ENCODE assay signal across 20 cellular contexts in genomic region chr1:43509740-43510375, GRCh38. TPM values are rescaled to one million over a fixed set of nuclear protein-coding genes. Genes with fewer than 3 reads are reported as not detected.
A peak's percentile ranks its signal among the peaks of the same experiment; 100 is the strongest.
DNase-seq lines count a peak whose midpoint lies in the region; ATAC-seq, FAIRE-seq and TF ChIP-seq lines count a peak whose summit lies in the region.
"Had no signal": no experiment of that assay in that cellular context is flagged by ENCODE, and none has a peak within 500 bp of the region (broad histone marks: within the 10 kb centered on the region; RNA-seq: fewer than 3 reads in every experiment).

No MANE protein-coding gene starts in this region.

- H3K79me2 ChIP-seq in PC-9 (ENCODE audit: low read depth) = no peaks in the 10 kb centered on the region

- peak overlapping the region; percentile 71 for H3K4me2 ChIP-seq in PC-9
- H3K4me2 ChIP-seq: BLaER1 treated with 17β-estradiol and CSF1 and Interleukin-3, amounts not matched to agents 10 nM and 100 nM had no signal

- CTCF ChIA-PET in PC-9 (lab: Charles Lee) = interaction anchor here (0.6 kb wide), 1 partner anchor 524 kb away, joined by 3 read pairs; no protein-coding TSS in a partner anchor

- TF ChIP-seq CTCF in GM10266 (IDR thresholded peaks at IDR 0.05; ENCODE audit: control insufficient read depth, insufficient read depth, low read depth, missing control alignments) = no peak
- TF ChIP-seq CTCF in PC-9 (conservative IDR thresholded peaks at IDR 0.05) = no peak

- ATAC-seq in left colon (peak; percentile 73), HG03108 (IDR thresholded peaks at IDR 0.05; ENCODE audit: unreplicated experiment) (no peak)
- ATAC-seq: stimulated activated naive CD8-positive, alpha-beta T cell treated with anti-CD3 and anti-CD28 coated beads, Interleukin-15, amount 100 ng/mL, for 72 hours had no signal

- no peaks in the 10 kb centered on the region for H3K27me3 ChIP-seq in PC-9 (ENCODE audit: insufficient read depth, low read depth)
- H3K27me3 ChIP-seq: BLaER1 treated with 17β-estradiol and CSF1 and Interleukin-3, amounts not matched to agents 10 nM and 100 nM; MG63 had no signal

- H3F3A ChIP-seq in PC-9 (ENCODE audit: insufficient read depth, low read depth) = peaks cover 31% of the 10 kb centered on the region

- intact Hi-C loops in PC-9 (cut with micrococcal nuclease; ENCODE audit: unreplicated experiment) = loop anchor here (1.0 kb wide), 2 partner anchors 13 to 38 kb away; no protein-coding TSS in a partner anchor
- intact Hi-C loops in left colon (cut with DNase I, micrococcal nuclease) = loop anchor here in 1 of 2 donors (5.0 kb wide), 1 partner anchor 68 kb away; no protein-coding TSS in a partner anchor

- peak; percentile 88 for FAIRE-seq in GM18507 (lab: Jason Lieb, UNC)
- FAIRE-seq: colon, GM12891 had no signal

- POLR2A ChIA-PET in PC-9 (lab: Charles Lee; ENCODE audit: unreplicated experiment) = interaction anchor here (0.5 to 0.6 kb wide), 2 partner anchors 48 to 546 kb away, joined by 7 read pairs; no protein-coding TSS in a partner anchor

- H3K4me1 ChIP-seq in PC-9 (replicated peaks; ENCODE audit: insufficient read depth) = peaks cover 35% of the 10 kb centered on the region
- H3K4me1 ChIP-seq: BLaER1 treated with 17β-estradiol and CSF1 and Interleukin-3, amounts not matched to agents 10 nM and 100 nM; SJCRH30 had no signal

- BruUV-seq in PC-9 (replicated peaks; lab: Mats Ljungman, UMichigan) = TSS peak; percentile 94

- peak overlapping the region; percentile 37; the same call in 1 of the 2 replicates for H3K4me3 ChIP-seq in PC-9
- H3K4me3 ChIP-seq: BLaER1 treated with 17β-estradiol and CSF1 and Interleukin-3, amounts not matched to agents 10 nM and 100 nM; esophagus squamous epithelium; MG63; SJCRH30 had no signal

- H3K9me2 ChIP-seq in PC-9 (ENCODE audit: insufficient read depth) = no peaks in the 10 kb centered on the region

- H3K36me3 ChIP-seq in PC-9 (ENCODE audit: low read depth) = no peaks in the 10 kb centered on the region
- H3K36me3 ChIP-seq: BLaER1 treated with 17β-estradiol and CSF1 and Interleukin-3, amounts not matched to agents 10 nM and 100 nM; esophagus squamous epithelium; MG63; SJCRH30 had no signal

- H3K9me3 ChIP-seq in PC-9 (ENCODE audit: insufficient read depth, low read depth) = peaks cover 8% of the 10 kb centered on the region; the same call in 1 of the 2 replicates
- H3K9me3 ChIP-seq: esophagus squamous epithelium, MG63, SJCRH30 had no signal

- peak; percentile 4 for DNase-seq in GM10266 (ENCODE audit: extremely low spot score)
- DNase-seq in GM18507 (ENCODE audit: extremely low spot score, insufficient read length, low read depth) = no peak
- DNase-seq in PC-9 = peak; percentile 76 to 91
- DNase-seq in left colon = peak in 1 of 2 donors; percentile 56
- no peak for DNase-seq in NCI-H1694 treated with DMSO at 0.1 percent for 48 hours (lab: John Stamatoyannopoulos, UW)
- no peak for DNase-seq in NCI-H2107 (lab: John Stamatoyannopoulos, UW)
- DNase-seq: activated gamma-delta T cell treated with Interleukin-2 at 50 U/mL for 16 hours; anterior cingulate cortex; DMS79 treated with DMSO at 0.1 percent for 48 hours; esophagus squamous epithelium; MG63; midbrain; occipital lobe; SJCRH30; stimulated activated naive CD8-positive, alpha-beta T cell treated with anti-CD3 and anti-CD28 coated beads, Interleukin-15, amount 100 ng/mL, for 72 hours; T-helper 9 cell had no signal

- peak overlapping the region; percentile 36; the same call in 1 of the 2 replicates for H2AFZ ChIP-seq in PC-9

- peak overlapping the region; percentile 95 for H3K27ac ChIP-seq in PC-9
- H3K27ac ChIP-seq: BLaER1 treated with 17β-estradiol and CSF1 and Interleukin-3, amounts not matched to agents 10 nM and 100 nM; SJCRH30 had no signal

- no peaks in the 10 kb centered on the region for H4K20me1 ChIP-seq in PC-9 (ENCODE audit: insufficient read depth)
- H4K20me1 ChIP-seq: BLaER1 treated with 17β-estradiol and CSF1 and Interleukin-3, amounts not matched to agents 10 nM and 100 nM had no signal

RNA-seq across cellular contexts. Expression of gene PTPRF, which starts 20.8 kb away (rescaled TPM):
- total RNA-seq in PC-9 (2021) = 359 and 439 TPM in 2 replicates
- total RNA-seq in left colon = 100 to 1,000 TPM; 514 to 671 TPM

RNA-seq across cellular contexts. Expression of gene HYI, which starts 56.1 kb away (rescaled TPM):
- total RNA-seq in PC-9 (2021) (43.5 and 46.6 TPM in 2 replicates), left colon (10 to 100 TPM; 60.9 to 74.3 TPM)
- total RNA-seq: SJCRH30 had no signal

Comparison
In these comparisons a context has a peak if more than half of its experiments do, and no peak if none do; other contexts are left out.
1. DNase-seq: peak in GM10266 (single experiment) and PC-9 (2 of 2); none in GM18507 (single experiment), NCI-H1694 treated with DMSO at 0.1 percent for 48 hours (single experiment) and NCI-H2107 (single experiment).